9 cellular contexts compared by ENCODE assay signal in the genomic region with DNA sequence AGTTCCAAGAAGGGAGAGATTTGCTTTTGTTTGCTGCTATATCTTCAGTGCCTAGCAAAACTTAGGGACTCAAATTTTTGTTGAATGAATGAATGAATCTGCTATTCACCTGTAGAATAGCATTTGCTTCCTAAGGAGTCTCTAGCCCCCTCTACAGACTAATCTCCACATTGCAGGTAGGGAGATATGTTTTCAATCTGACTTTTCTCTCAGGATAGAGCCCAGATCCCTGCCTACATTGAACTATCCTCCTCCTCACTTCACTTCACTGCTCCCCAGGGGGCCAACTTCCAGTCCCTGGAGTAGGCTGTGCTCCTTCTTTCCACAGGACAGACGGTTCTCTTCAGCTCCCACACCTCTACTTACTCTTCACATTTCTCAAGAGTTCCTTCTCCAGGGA.
DNase-seq lines count a peak whose midpoint lies in the region; ATAC-seq and TF ChIP-seq lines count a peak whose summit lies in the region.
"Had no signal": no experiment of that assay in that cellular context is flagged by ENCODE, and none has a peak within 500 bp of the region (broad histone marks: within the 10 kb centered on the region; RNA-seq: fewer than 3 reads in every experiment).

No MANE protein-coding gene starts in this region.

- H3K27me3 Mint-ChIP-seq in endothelial cell (ENCODE audit: unreplicated experiment) = no peaks in the 10 kb centered on the region
- peaks cover 0 to 5% of the 10 kb centered on the region in 2 donors for H3K27me3 Mint-ChIP-seq in effector memory CD8-positive, alpha-beta T cell

- no peak overlapping the region for H3K4me3 Mint-ChIP-seq in endothelial cell (ENCODE audit: unreplicated experiment)
- no peak overlapping the region for H3K4me3 Mint-ChIP-seq in effector memory CD8-positive, alpha-beta T cell

- H3K9me3 Mint-ChIP-seq in endothelial cell (ENCODE audit: unreplicated experiment) = no peaks in the 10 kb centered on the region
- peaks cover 0 to 2% of the 10 kb centered on the region in 2 donors for H3K9me3 Mint-ChIP-seq in effector memory CD8-positive, alpha-beta T cell

- H3K4me1 Mint-ChIP-seq in endothelial cell (ENCODE audit: unreplicated experiment) = peaks cover 13% of the 10 kb centered on the region
- no peaks in the 10 kb centered on the region for H3K4me1 Mint-ChIP-seq in effector memory CD8-positive, alpha-beta T cell (ENCODE audit: low read depth in 2 of 2)

- TF ChIP-seq POLR2A in NB4 (IDR thresholded peaks at IDR 0.05; ENCODE audit: extremely low read depth, insufficient read length) = no peak

- ATAC-seq in effector memory CD8-positive, alpha-beta T cell (replicated peaks) = no peak
- no peak for ATAC-seq in GM18498 (IDR thresholded peaks at IDR 0.05; ENCODE audit: unreplicated experiment)
- no peak for ATAC-seq in esophagus mucosa

- H3K4me3 ChIP-seq in GM12875 (ENCODE audit: low read depth, low read length) = no peak overlapping the region
- H3K4me3 ChIP-seq in NB4 (ENCODE audit: low read depth, low read length) = no peak overlapping the region

- TF ChIP-seq CTCF in GM12875 (IDR thresholded peaks at IDR 0.05; ENCODE audit: borderline replicate concordance, insufficient read depth, low read depth, low read length) (peak; percentile 39; the same call in 1 of the 2 replicates), NB4 (IDR thresholded peaks at IDR 0.05; ENCODE audit: low read depth, low read length) (peak; percentile 35), endothelial cell (IDR thresholded peaks at IDR 0.05; ENCODE audit: unreplicated experiment) (peak; percentile 70)

- H3K27ac Mint-ChIP-seq in endothelial cell (ENCODE audit: unreplicated experiment) = no peak overlapping the region
- no peak overlapping the region for H3K27ac Mint-ChIP-seq in effector memory CD8-positive, alpha-beta T cell

- DNase-seq in A172 (ENCODE audit: low spot score) (peak; percentile 52), NB4 (ENCODE audit: low read depth) (peak; percentile 6), endothelial cell (ENCODE audit: low spot score) (peak; percentile 60)
- no peak for DNase-seq in effector memory CD8-positive, alpha-beta T cell
- no peak for DNase-seq in activated effector memory CD4-positive, alpha-beta T cell treated with anti-CD3 and anti-CD28 coated beads, Interleukin-2, amount 50 U/mL, for 16 hours
- DNase-seq: DMS153 had no signal

- no peaks in the 10 kb centered on the region for H3K36me3 Mint-ChIP-seq in endothelial cell (ENCODE audit: low read depth, unreplicated experiment)
- H3K36me3 Mint-ChIP-seq in effector memory CD8-positive, alpha-beta T cell (ENCODE audit: insufficient read depth) = no peaks in the 10 kb centered on the region

Comparison
In these comparisons a context has a peak if more than half of its experiments do, and no peak if none do; other contexts are left out.
1. DNase-seq: peak in A172 (single experiment), NB4 (single experiment) and endothelial cell (single experiment); none in effector memory CD8-positive, alpha-beta T cell (0 of 3) and activated effector memory CD4-positive, alpha-beta T cell treated with anti-CD3 and anti-CD28 coated beads, Interleukin-2, amount 50 U/mL, for 16 hours (single experiment).
2. Peak in every context shown above with its lines, with median percentiles within 50 percentile points of each other: CTCF ChIP-seq.